In the genomic region with DNA sequence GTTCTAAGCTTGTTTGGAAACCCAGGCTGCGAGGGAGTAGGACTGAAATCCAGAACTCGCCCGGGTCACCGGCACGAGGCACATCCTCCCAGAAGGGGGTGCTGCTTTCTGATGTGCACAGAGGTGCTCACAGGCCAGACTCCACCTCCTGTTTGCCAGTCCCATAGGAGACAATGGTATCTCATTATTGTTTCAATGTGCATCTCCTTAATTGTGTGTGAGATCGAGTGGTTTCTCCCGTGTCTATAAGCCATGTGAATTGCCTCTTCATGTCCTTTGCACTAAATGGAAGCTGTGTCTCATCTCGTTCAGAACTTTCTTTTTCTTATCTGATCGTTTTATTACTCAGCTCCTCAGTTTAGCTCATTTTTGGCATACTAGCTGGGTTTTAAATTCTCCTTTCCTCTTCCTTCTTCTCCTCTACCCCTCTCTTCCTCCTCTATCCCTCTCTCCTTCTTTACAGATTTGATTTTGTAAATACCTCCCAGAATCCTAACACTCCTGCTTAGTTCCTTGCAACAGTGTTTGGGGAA, we compare ENCODE assay signal across 8 cellular contexts. TPM values are rescaled to one million over a fixed set of nuclear protein-coding genes. Genes with fewer than 3 reads are reported as not detected.
A peak's percentile ranks its signal among the peaks of the same experiment; 100 is the strongest.
DNase-seq lines count a peak whose midpoint lies in the region; ATAC-seq and TF ChIP-seq lines count a peak whose summit lies in the region.

No MANE protein-coding gene starts in this region.

- H3K9me3 Mint-ChIP-seq in activated naive CD4-positive, alpha-beta T cell treated with anti-CD3 and anti-CD28 coated beads, Interleukin-2, amount 10 ng/mL, durations not matched to agents 7 days and 5 days = no peaks in the 10 kb centered on the region

- ATAC-seq in HG03520 (IDR thresholded peaks at IDR 0.05; ENCODE audit: unreplicated experiment) = peak; percentile 60
- no peak for ATAC-seq in GM19023 (IDR thresholded peaks at IDR 0.05; ENCODE audit: unreplicated experiment)

- no peaks in the 10 kb centered on the region for H3K9me2 ChIP-seq in SK-N-SH

- peak overlapping the region; percentile 55; the same call in 1 of the 2 replicates for H3K4me2 ChIP-seq in SK-N-SH

- H3K4me3 ChIP-seq in SK-N-SH (ENCODE audit: low read depth in 2 of 2, low read length in 1 of 2) = peak overlapping the region in 1 of 2 experiments; percentile 1; a peak in 1 of 4 replicates
- no peak overlapping the region for H3K4me3 ChIP-seq in left ventricle myocardium inferior
- no peak overlapping the region for H3K4me3 ChIP-seq in spleen

- H2AFZ ChIP-seq in SK-N-SH (ENCODE audit: low read depth) = 0 out of 2 replicates have a peak overlapping the region, but pooled peaks have one; percentile 38

- H3K4me1 ChIP-seq in SK-N-SH (ENCODE audit: control insufficient read depth in 1 of 2, insufficient read depth in 2 of 2, low read depth in 1 of 2, low read length in 1 of 2) (peaks cover 0 to 5% of the 10 kb centered on the region in 2 experiments; a peak in 1 of 4 replicates), left ventricle myocardium inferior (no peaks in the 10 kb centered on the region), spleen (peaks cover 0 to 58% (median 33%) of the 10 kb centered on the region in 6 donors)

- H3K27me3 ChIP-seq in SK-N-SH (ENCODE audit: insufficient read depth) = no peaks in the 10 kb centered on the region; the same call in 1 of the 2 replicates
- H3K27me3 ChIP-seq in left ventricle myocardium inferior (ENCODE audit: low read depth) = peaks cover 88% of the 10 kb centered on the region
- H3K27me3 ChIP-seq in spleen (replicated peaks in 1 of 7) = peaks cover 0 to 5% (median 0%) of the 10 kb centered on the region in 7 donors

- intact Hi-C loops in left ventricle myocardium inferior (cut with micrococcal nuclease) (no loop called here), spleen (cut with DNase I; ENCODE audit: low total_unique reads) (loop anchor here (5.0 to 10.0 kb wide), 2 partner anchors 209 to 701 kb away; no protein-coding TSS in a partner anchor)

- H3F3A ChIP-seq in SK-N-SH (replicated peaks; ENCODE audit: insufficient read depth) = no peaks in the 10 kb centered on the region

- peak; percentile 59 for TF ChIP-seq RAD21 in SK-N-SH (IDR thresholded peaks at IDR 0.05; ENCODE audit: low read length)

- peaks cover 9% of the 10 kb centered on the region for H3K27me3 Mint-ChIP-seq in activated naive CD4-positive, alpha-beta T cell treated with anti-CD3 and anti-CD28 coated beads, Interleukin-2, amount 10 ng/mL, durations not matched to agents 7 days and 5 days

- CTCF ChIA-PET in SK-N-SH (lab: Yijun Ruan, JAX) = interaction anchor here (0.7 to 3.8 kb wide), 22 partner anchors 8 to 705 kb away, joined by 3 to 47 read pairs (median 4); no protein-coding TSS in a partner anchor
- CTCF ChIA-PET in activated naive CD4-positive, alpha-beta T cell treated with anti-CD3 and anti-CD28 coated beads, Interleukin-2, amount 10 ng/mL, durations not matched to agents 7 days and 5 days (lab: Charles Lee) = interaction anchor here (0.6 to 15.1 kb wide), 36 partner anchors 17 to 701 kb away, joined by 3 to 303 read pairs (median 4); a partner anchor contains a TSS

- H3K4me3 Mint-ChIP-seq in activated naive CD4-positive, alpha-beta T cell treated with anti-CD3 and anti-CD28 coated beads, Interleukin-2, amount 10 ng/mL, durations not matched to agents 7 days and 5 days = no peak overlapping the region

- DNase-seq in NCI-H1694 treated with DMSO at 0.1 percent for 48 hours (lab: John Stamatoyannopoulos, UW) (peak; percentile 12), NCI-H1694 (lab: John Stamatoyannopoulos, UW) (no peak), SK-N-SH (peak; percentile 66), left ventricle myocardium inferior (peak; percentile 20), spleen (peak; percentile 92)
- peak; percentile 86 for DNase-seq in activated naive CD4-positive, alpha-beta T cell treated with anti-CD3 and anti-CD28 coated beads, Interleukin-2, amount 10 ng/mL, durations not matched to agents 7 days and 5 days

- no peak for TF ChIP-seq POLR2A in spleen (IDR thresholded peaks at IDR 0.05)

- peaks cover 14% of the 10 kb centered on the region for H3K4me1 Mint-ChIP-seq in activated naive CD4-positive, alpha-beta T cell treated with anti-CD3 and anti-CD28 coated beads, Interleukin-2, amount 10 ng/mL, durations not matched to agents 7 days and 5 days

- POLR2A ChIA-PET in SK-N-SH (lab: Yijun Ruan, JAX) = no interaction called here

- no peaks in the 10 kb centered on the region for H3K79me2 ChIP-seq in SK-N-SH (ENCODE audit: insufficient read depth)

- TF ChIP-seq EP300 in SK-N-SH (IDR thresholded peaks at IDR 0.05; ENCODE audit: borderline replicate concordance in 1 of 2, low read depth in 1 of 2, low read length in 1 of 2) = no peak

- H4K20me1 ChIP-seq in SK-N-SH (ENCODE audit: insufficient read depth) = no peaks in the 10 kb centered on the region

- 8% methylated on average over 9 of the region's 9 CpGs for WGBS in SK-N-SH (ENCODE audit: low lambda C conversion rate)
- 6 to 13% (median 7%) methylated on average over 9 of the region's 9 CpGs for WGBS in spleen, 5 donors

- H3K27ac ChIP-seq in SK-N-SH (ENCODE audit: low read depth in 2 of 2, low read length in 1 of 2) = no peak overlapping the region
- no peak overlapping the region for H3K27ac ChIP-seq in left ventricle myocardium inferior (replicated peaks)
- H3K27ac ChIP-seq in spleen = peak overlapping the region in 1 of 8 donors; percentile 7

- H3K9me3 ChIP-seq in SK-N-SH = no peaks in the 10 kb centered on the region
- H3K9me3 ChIP-seq in left ventricle myocardium inferior (replicated peaks) = no peaks in the 10 kb centered on the region
- H3K9me3 ChIP-seq in spleen = no peaks in the 10 kb centered on the region

- no peaks in the 10 kb centered on the region for H3K36me3 ChIP-seq in SK-N-SH (replicated peaks in 1 of 2; ENCODE audit: control insufficient read depth in 1 of 2, insufficient read depth in 2 of 2, low read length in 1 of 2)
- no peaks in the 10 kb centered on the region for H3K36me3 ChIP-seq in left ventricle myocardium inferior
- no peaks in the 10 kb centered on the region for H3K36me3 ChIP-seq in spleen

- no peak overlapping the region for H3K9ac ChIP-seq in SK-N-SH

- no peak overlapping the region for H3K27ac Mint-ChIP-seq in activated naive CD4-positive, alpha-beta T cell treated with anti-CD3 and anti-CD28 coated beads, Interleukin-2, amount 10 ng/mL, durations not matched to agents 7 days and 5 days

- TF ChIP-seq CTCF in SK-N-SH (IDR thresholded peaks at IDR 0.05) = peak; percentile 55
- TF ChIP-seq CTCF in left ventricle myocardium inferior (IDR thresholded peaks at IDR 0.05; ENCODE audit: borderline replicate concordance) = peak; percentile 49
- peak; percentile 47 to 81 (median 69) for TF ChIP-seq CTCF in spleen (IDR thresholded peaks at IDR 0.05 in 8 of 11, conservative IDR thresholded peaks at IDR 0.05 in 3 of 11)

- no peaks in the 10 kb centered on the region for H3K36me3 Mint-ChIP-seq in activated naive CD4-positive, alpha-beta T cell treated with anti-CD3 and anti-CD28 coated beads, Interleukin-2, amount 10 ng/mL, durations not matched to agents 7 days and 5 days

TF ChIP-seq in SK-N-SH, 30 proteins besides CTCF, POLR2A, EP300 and RAD21:
- TF ChIP-seq FOXM1 (IDR thresholded peaks at IDR 0.05; ENCODE audit: low read depth) = no peak
- peak; percentile 44; the same call in 1 of the 2 replicates for TF ChIP-seq SMC3 (IDR thresholded peaks at IDR 0.05; ENCODE audit: low read depth, low read length)

RNA-seq across cellular contexts. Expression of a gene that starts 32.1 kb away (rescaled TPM):
- polyA plus RNA-seq in SK-N-SH (2012; rRNA removed) (0.12 and 0.23 TPM in 2 replicates), spleen (10 to 100 TPM; 33.8 to 53.5 (median 39.3) TPM)
- polyA plus RNA-seq in SK-N-SH (2012; cell fraction: cytosol; rRNA removed) = 0.08 and 0.09 TPM in 2 replicates
- 0.06 and 0.36 TPM in 2 replicates for polyA plus RNA-seq in SK-N-SH (2012; cell fraction: nucleus; rRNA removed)
- total RNA-seq in left ventricle myocardium inferior (1.6 TPM), spleen (100 to 1,000 TPM; 169 to 284 (median 189) TPM)

RNA-seq across cellular contexts. Expression of a gene that starts 48.8 kb away (rescaled TPM):
- polyA plus RNA-seq in SK-N-SH (2012; rRNA removed) = not detected in 2 replicates
- not detected in 2 replicates for polyA plus RNA-seq in SK-N-SH (2012; cell fraction: cytosol; rRNA removed)
- polyA plus RNA-seq in SK-N-SH (2012; cell fraction: nucleus; rRNA removed) = not detected in 2 replicates
- total RNA-seq in left ventricle myocardium inferior = not detected
- not detected for total RNA-seq in spleen
- under 1 TPM in 1 of 3 donors, not detected in 2; 0.06 TPM for polyA plus RNA-seq in spleen

Comparison
In these comparisons a context has a peak if more than half of its experiments do, and no peak if none do; other contexts are left out.
1. RNA of a gene that starts 32.1 kb away (total RNA-seq): 169 to 284 TPM in spleen; 1.6 TPM in left ventricle myocardium inferior (single experiment); every median in the first group is over 10 times any median in the second.
2. Peak in every context shown above with its lines, with median percentiles within 50 percentile points of each other: CTCF ChIP-seq.